In genomic region chr4:184671101-184671500, GRCh38 we compare ENCODE assay signal across 29 cellular contexts.
"Had no signal": no experiment of that assay in that cellular context is flagged by ENCODE, and none has a peak within 500 bp of the region (broad histone marks: within the 10 kb centered on the region; RNA-seq: fewer than 3 reads in every experiment).

No MANE protein-coding gene starts in this region.

- DNase-seq: activated CD4-positive, alpha-beta memory T cell treated with anti-CD3 and anti-CD28 coated beads for 36 hours; activated CD4-positive, alpha-beta T cell treated with anti-CD3 and anti-CD28 coated beads, Interleukin-2, amount 10 ng/mL, durations not matched to agents 24 days and 14 days; activated CD8-positive, alpha-beta memory T cell treated with anti-CD3 and anti-CD28 coated beads, Interleukin-2, amount 50 U/mL, for 48 hours; activated gamma-delta T cell; activated naive CD4-positive, alpha-beta T cell treated with anti-CD3 and anti-CD28 coated beads, Interleukin-2, amount 50 U/mL, for 16 hours; activated T-cell treated with anti-CD3 and anti-CD28 coated beads, Interleukin-2, amount 50 U/mL, for 24 hours; dorsolateral prefrontal cortex; effector memory CD4-positive, alpha-beta T cell; foreskin fibroblast; heart left ventricle; kidney glomerular epithelial cell; left lung; lower lobe of right lung; mesendoderm; nucleus accumbens; pancreas; psoas muscle; sigmoid colon; small intestine; stimulated activated CD4-positive, alpha-beta T cell treated with anti-CD3 and anti-CD28 coated beads, Interleukin-4, amount 100 ng/mL, for 4 hours; stimulated activated CD8-positive, alpha-beta memory T cell treated with anti-CD3 and anti-CD28 coated beads, Interleukin-4, amount 100 ng/mL, for 48 hours; T-helper 17 cell; T1000; WERI-Rb-1 had no signal

- ATAC-seq: activated CD4-positive, CD25-positive, alpha-beta regulatory T cell treated with anti-CD3 and anti-CD28 coated beads, Interleukin-2, amount 50 U/mL, for 24 hours; heart left ventricle; left lung; lower lobe of right lung; pancreas; psoas muscle; stimulated activated memory B cell treated with anti-CD40 and anti-IgM and Interleukin-4, amounts not matched to agents 10 μg/mL and 1 μg/mL and 100 μg/mL, for 72 hours; T-helper 17 cell had no signal

- H3K4me1 ChIP-seq: psoas muscle, sigmoid colon, suprapubic skin had no signal

- H3K27me3 ChIP-seq: dorsolateral prefrontal cortex, heart left ventricle, left lung, pancreas, sigmoid colon, suprapubic skin, tibial nerve had no signal

- H3K27ac ChIP-seq: dorsolateral prefrontal cortex, heart left ventricle, left lung, lower lobe of right lung, pancreas, psoas muscle, sigmoid colon, suprapubic skin, tibial nerve, WERI-Rb-1 had no signal

- H3K9me3 ChIP-seq: heart left ventricle, left lung, lower lobe of right lung, pancreas, psoas muscle, sigmoid colon, suprapubic skin, tibial nerve had no signal

- H3K4me3 ChIP-seq: dorsolateral prefrontal cortex, heart left ventricle, left lung, lower lobe of right lung, pancreas, psoas muscle, sigmoid colon, suprapubic skin, tibial nerve had no signal

- FAIRE-seq: colon, pancreas, small intestine had no signal
